ENCODE assay signal across 9 cellular contexts in genomic region chr3:16715281-16715680, GRCh38.
"Had no signal": no experiment of that assay in that cellular context is flagged by ENCODE, and none has a peak within 500 bp of the region (broad histone marks: within the 10 kb centered on the region; RNA-seq: fewer than 3 reads in every experiment).

No MANE protein-coding gene starts in this region.

- H3K27ac ChIP-seq: HL-60 had no signal

- H3K4me1 Mint-ChIP-seq: IgD-negative memory B cell had no signal

- H3K4me3 ChIP-seq: GM23338, HAP-1 had no signal

- H3K4me2 ChIP-seq: GM23338 had no signal

- H2AFZ ChIP-seq: GM23338 had no signal

- H3K4me1 ChIP-seq: HAP-1 had no signal

- H3K27ac Mint-ChIP-seq: GM23338, HFFc6, IgD-negative memory B cell had no signal

- DNase-seq: H7, HFFc6, KG1 had no signal

- ATAC-seq: GM23338, HCT116, HepG2 had no signal

- H3K4me3 Mint-ChIP-seq: GM23338, HFFc6, IgD-negative memory B cell had no signal

- H3K36me3 ChIP-seq: HAP-1 had no signal
